Comparison of ENCODE assay signal across 8 cellular contexts in genomic region chr19:49638360-49638759, GRCh38. TPM values are rescaled to one million over a fixed set of nuclear protein-coding genes. Genes with fewer than 3 reads are reported as not detected.
DNase-seq lines count a peak whose midpoint lies in the region; TF ChIP-seq lines count a peak whose summit lies in the region.

No MANE protein-coding gene starts in this region.

- H3K4me1 ChIP-seq in HUES48 (ENCODE audit: control insufficient read depth, insufficient read depth, low read length) (peaks cover 23% of the 10 kb centered on the region), mucosa of rectum (ENCODE audit: control insufficient read depth in 2 of 2, insufficient read depth in 2 of 2, low read length in 2 of 2) (peaks cover 28 to 36% of the 10 kb centered on the region in 2 donors)

- H3K36me3 ChIP-seq in HUES48 (ENCODE audit: control insufficient read depth, insufficient read depth, low read length) = no peaks in the 10 kb centered on the region
- H3K36me3 ChIP-seq in mucosa of rectum (ENCODE audit: control insufficient read depth in 2 of 2, insufficient read depth in 2 of 2, low read length in 2 of 2) = peaks cover 0 to 6% of the 10 kb centered on the region in 2 donors

- no peaks in the 10 kb centered on the region for H3K27me3 ChIP-seq in HUES48 (ENCODE audit: control insufficient read depth, insufficient read depth, low read length)
- no peaks in the 10 kb centered on the region for H3K27me3 ChIP-seq in mucosa of rectum (ENCODE audit: control insufficient read depth in 2 of 2, insufficient read depth in 2 of 2, low read length in 2 of 2)

- H3K9me3 ChIP-seq in HUES48 (ENCODE audit: control insufficient read depth, insufficient read depth, low read length) = no peaks in the 10 kb centered on the region
- no peaks in the 10 kb centered on the region for H3K9me3 ChIP-seq in mucosa of rectum (ENCODE audit: control insufficient read depth in 2 of 2, low read length in 2 of 2)

- H3K9ac ChIP-seq in HUES48 (ENCODE audit: low read depth, low read length) (no peak overlapping the region), mucosa of rectum (ENCODE audit: low read depth in 1 of 2, low read length in 2 of 2) (peak overlapping the region; percentile 75 to 94)

- peak; percentile 28 for DNase-seq in ACHN
- no peak for DNase-seq in choroid plexus epithelial cell (ENCODE audit: low read depth)
- no peak for DNase-seq in NCI-H2196 (lab: John Stamatoyannopoulos, UW; ENCODE audit: unreplicated experiment)
- no peak for DNase-seq in NCI-H446 treated with DMSO at 0.1 percent for 48 hours (lab: John Stamatoyannopoulos, UW)
- DNase-seq in A172 (ENCODE audit: low spot score) = no peak
- no peak for DNase-seq in NCI-H1930 (lab: John Stamatoyannopoulos, UW)

- in situ Hi-C loops in ACHN (cut with HindIII; ENCODE audit: low pct_ligation_motif_present, low pct_unique_long_range_greater_than_20kb, low sequenced_read_pairs) = no loop called here

- no peak for TF ChIP-seq CTCF in choroid plexus epithelial cell (conservative IDR thresholded peaks at IDR 0.05; ENCODE audit: low read depth, low read length)

- peak overlapping the region; percentile 54 for H3K4me3 ChIP-seq in HUES48 (ENCODE audit: low read depth, low read length)
- peak overlapping the region; percentile 73 for H3K4me3 ChIP-seq in choroid plexus epithelial cell (ENCODE audit: low read depth, low read length)
- H3K4me3 ChIP-seq in mucosa of rectum (ENCODE audit: low read length in 2 of 2) = peak overlapping the region; percentile 51 to 84

- H3K27ac ChIP-seq in HUES48 (ENCODE audit: low read depth, low read length) = peak overlapping the region; percentile 76
- peak overlapping the region; percentile 81 to 86 for H3K27ac ChIP-seq in mucosa of rectum (ENCODE audit: low read depth in 2 of 2, low read length in 2 of 2)

RNA-seq across cellular contexts. Expression of gene RRAS, which starts 1.6 kb away (rescaled TPM):
- total RNA-seq in A172 (2014; rRNA removed; shearing (Covaris generic)) = 32.0 and 34.5 TPM in 2 replicates

RNA-seq across cellular contexts. Expression of gene SCAF1, which starts 3.6 kb away (rescaled TPM):
- 28.8 and 31.9 TPM in 2 replicates for total RNA-seq in A172 (2014; rRNA removed; shearing (Covaris generic))

RNA-seq across cellular contexts. Expression of gene IRF3, which starts 27.3 kb away (rescaled TPM):
- 72.2 and 75.6 TPM in 2 replicates for total RNA-seq in A172 (2014; rRNA removed; shearing (Covaris generic))

RNA-seq across cellular contexts. Expression of gene BCL2L12, which starts 27.4 kb away (rescaled TPM):
- total RNA-seq in A172 (2014; rRNA removed; shearing (Covaris generic)) = 21.8 and 24.5 TPM in 2 replicates

RNA-seq across cellular contexts. Expression of gene PRMT1, which starts 38.7 kb away (rescaled TPM):
- 485 and 504 TPM in 2 replicates for total RNA-seq in A172 (2014; rRNA removed; shearing (Covaris generic))
